ENCODE assay signal across 18 cellular contexts in the genomic region with DNA sequence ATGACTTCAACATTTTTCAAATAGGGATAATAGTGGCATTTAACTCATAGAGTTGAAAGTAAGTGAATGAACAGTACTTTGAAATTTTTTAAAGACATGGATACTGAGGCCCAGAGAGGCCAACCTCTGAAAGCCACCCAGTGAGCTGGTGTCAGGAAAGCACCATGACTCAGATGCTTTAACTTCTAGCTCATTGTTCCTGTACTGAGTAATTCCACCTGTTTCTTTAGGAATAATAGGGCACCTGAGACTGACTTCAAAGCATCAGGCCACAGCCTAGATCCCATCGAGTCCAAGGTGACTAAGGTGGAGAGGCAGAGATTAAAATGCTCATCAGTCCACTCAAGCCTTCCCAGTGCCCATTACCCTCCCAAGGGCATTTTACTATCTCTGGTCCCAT.
"Had no signal": no experiment of that assay in that cellular context is flagged by ENCODE, and none has a peak within 500 bp of the region (broad histone marks: within the 10 kb centered on the region; RNA-seq: fewer than 3 reads in every experiment).

No MANE protein-coding gene starts in this region.

- H3K27ac ChIP-seq: heart left ventricle, right atrium auricular region, sigmoid colon, skin epidermis, tibial nerve, upper lobe of right lung, vagina had no signal

- H3K4me1 ChIP-seq: heart left ventricle, right atrium auricular region, sigmoid colon, tibial nerve, upper lobe of right lung, vagina had no signal

- ATAC-seq: effector memory CD8-positive, alpha-beta T cell; heart left ventricle; left lobe of liver; natural killer cell; upper lobe of right lung had no signal

- H3K27me3 Mint-ChIP-seq: effector memory CD8-positive, alpha-beta T cell had no signal

- DNase-seq: effector memory CD8-positive, alpha-beta T cell; foreskin melanocyte; heart left ventricle; hippocampal formation; kidney glomerular epithelial cell; natural killer cell; posterior cingulate gyrus; sigmoid colon; stimulated activated CD4-positive, alpha-beta T cell treated with anti-CD3 and anti-CD28 coated beads, Interleukin-12 subunit alpha, Interleukin-12 subunit beta, amount 100 ng/mL, for 4 hours; stimulated activated naive CD4-positive, alpha-beta T cell; upper lobe of right lung had no signal

- H3K4me3 ChIP-seq: heart left ventricle, right atrium auricular region, sigmoid colon, skin epidermis, tibial nerve, upper lobe of right lung, vagina had no signal

- H3K36me3 Mint-ChIP-seq: mesothelial cell of epicardium, natural killer cell had no signal

- H3K4me3 Mint-ChIP-seq: effector memory CD8-positive, alpha-beta T cell; mesothelial cell of epicardium; natural killer cell; neural crest cell had no signal

- H3K27me3 ChIP-seq: heart left ventricle, right atrium auricular region, sigmoid colon, tibial nerve, upper lobe of right lung, vagina had no signal

- H3K4me1 Mint-ChIP-seq: mesothelial cell of epicardium, natural killer cell had no signal

- H3K36me3 ChIP-seq: heart left ventricle, right atrium auricular region, sigmoid colon, tibial nerve, upper lobe of right lung, vagina had no signal

- H3K27ac Mint-ChIP-seq: effector memory CD8-positive, alpha-beta T cell; mesothelial cell of epicardium; natural killer cell had no signal
